In genomic region chr3:149199474-149199873, GRCh38 we compare ENCODE assay signal across 12 cellular contexts. TPM values are rescaled to one million over a fixed set of nuclear protein-coding genes. Genes with fewer than 3 reads are reported as not detected.
DNase-seq lines count a peak whose midpoint lies in the region; ATAC-seq and TF ChIP-seq lines count a peak whose summit lies in the region.
"Had no signal": no experiment of that assay in that cellular context is flagged by ENCODE, and none has a peak within 500 bp of the region (broad histone marks: within the 10 kb centered on the region; RNA-seq: fewer than 3 reads in every experiment).

No MANE protein-coding gene starts in this region.

- H3F3A ChIP-seq in PC-3 (ENCODE audit: low read length, unreplicated experiment): no peaks in the 10 kb centered on the region

- H3K4me2 ChIP-seq in PC-3 (ENCODE audit: low read length): no peak overlapping the region
- H3K4me2 ChIP-seq: BLaER1 treated with 17β-estradiol and CSF1 and Interleukin-3, amounts not matched to agents 10 nM and 100 nM had no signal

- TF ChIP-seq CTCF in PC-3 (conservative IDR thresholded peaks at IDR 0.05; ENCODE audit: low read depth, low read length): no peak
- TF ChIP-seq CTCF in fibroblast of pulmonary artery (IDR thresholded peaks at IDR 0.05; ENCODE audit: low read length, missing control alignments): no peak
- no peak for TF ChIP-seq CTCF in CD14-positive monocyte (IDR thresholded peaks at IDR 0.05)

- H3K36me3 ChIP-seq in PC-3 (ENCODE audit: low read depth, low read length): no peaks in the 10 kb centered on the region
- H3K36me3 ChIP-seq: BLaER1 treated with 17β-estradiol and CSF1 and Interleukin-3, amounts not matched to agents 10 nM and 100 nM; cardiac muscle cell; pancreas had no signal

- ATAC-seq in PC-3 (peak; percentile 75), HG02759 (IDR thresholded peaks at IDR 0.05; ENCODE audit: unreplicated experiment) (no peak), GM19351 (IDR thresholded peaks at IDR 0.05; ENCODE audit: unreplicated experiment) (no peak)
- ATAC-seq: pancreas had no signal

- no peaks in the 10 kb centered on the region for H3K9me3 ChIP-seq in PC-3 (ENCODE audit: low read length)
- H3K9me3 ChIP-seq: BLaER1 treated with 17β-estradiol and CSF1 and Interleukin-3, amounts not matched to agents 10 nM and 100 nM; pancreas had no signal

- CTCF ChIA-PET in PC-3 (lab: Charles Lee): no interaction called here

- H3K79me2 ChIP-seq in PC-3 (ENCODE audit: low read length): no peaks in the 10 kb centered on the region

- H3K4me3 Mint-ChIP-seq in CD14-positive monocyte: no peak overlapping the region

- H3K4me1 Mint-ChIP-seq in CD14-positive monocyte: peaks cover 17% of the 10 kb centered on the region

- no peak overlapping the region for H3K9ac ChIP-seq in PC-3 (ENCODE audit: low read length)
- H3K9ac ChIP-seq: BLaER1 treated with 17β-estradiol and CSF1 and Interleukin-3, amounts not matched to agents 10 nM and 100 nM had no signal

- H3K4me1 ChIP-seq in PC-3 (ENCODE audit: insufficient read depth, low read length): peaks cover 4% of the 10 kb centered on the region
- H3K4me1 ChIP-seq: pancreas had no signal

- peak overlapping the region in 1 of 7 donors; percentile 35 for H3K27ac Mint-ChIP-seq in CD14-positive monocyte

- POLR2A ChIA-PET in PC-3 (lab: Charles Lee; ENCODE audit: unreplicated experiment): no interaction called here

- H3K9me2 ChIP-seq in PC-3 (replicated peaks; ENCODE audit: low read length): no peaks in the 10 kb centered on the region

- no peaks in the 10 kb centered on the region for H3K27me3 ChIP-seq in PC-3 (ENCODE audit: low read length)
- H3K27me3 ChIP-seq: BLaER1 treated with 17β-estradiol and CSF1 and Interleukin-3, amounts not matched to agents 10 nM and 100 nM; cardiac muscle cell; pancreas had no signal

- no peak overlapping the region for H2AFZ ChIP-seq in PC-3 (ENCODE audit: low read length)

- intact Hi-C loops in PC-3 (cut with micrococcal nuclease): no loop called here
- intact Hi-C loops in CD14-positive monocyte (cut with micrococcal nuclease): no loop called here

- H4K20me1 ChIP-seq in PC-3 (ENCODE audit: low read length): no peaks in the 10 kb centered on the region
- H4K20me1 ChIP-seq: BLaER1 treated with 17β-estradiol and CSF1 and Interleukin-3, amounts not matched to agents 10 nM and 100 nM had no signal

- H3K9me3 Mint-ChIP-seq in CD14-positive monocyte: no peaks in the 10 kb centered on the region

- no TSS peak for BruUV-seq in PC-3 (replicated peaks; lab: Mats Ljungman, UMichigan)

- H3K27ac ChIP-seq in PC-3 (ENCODE audit: low read length): no peak overlapping the region
- H3K27ac ChIP-seq: BLaER1 treated with 17β-estradiol and CSF1 and Interleukin-3, amounts not matched to agents 10 nM and 100 nM; cardiac muscle cell; pancreas had no signal

- no peaks in the 10 kb centered on the region for H3K36me3 Mint-ChIP-seq in CD14-positive monocyte

- peak; percentile 40 for DNase-seq in Daoy (ENCODE audit: low read depth)
- peak; percentile 92 for DNase-seq in NCI-H1105 (lab: John Stamatoyannopoulos, UW)
- peak; percentile 62 for DNase-seq in PC-3
- DNase-seq in fibroblast of pulmonary artery (ENCODE audit: low read depth): peak; percentile 57
- DNase-seq in T-helper 1 cell: no peak
- no peak for DNase-seq in CD14-positive monocyte (ENCODE audit: low spot score)
- DNase-seq: pancreas; stimulated activated CD4-positive, alpha-beta T cell treated with anti-CD3 and anti-CD28 coated beads, Interleukin-4, amount 100 ng/mL, for 1 hour had no signal

- peaks cover 1 to 6% (median 5%) of the 10 kb centered on the region in 3 donors for H3K27me3 Mint-ChIP-seq in CD14-positive monocyte (ENCODE audit: low read depth in 3 of 3)

- no peak overlapping the region for H3K4me3 ChIP-seq in PC-3 (ENCODE audit: low read length)
- no peak overlapping the region for H3K4me3 ChIP-seq in fibroblast of pulmonary artery (replicated peaks; ENCODE audit: low read depth, low read length)
- H3K4me3 ChIP-seq: BLaER1 treated with 17β-estradiol and CSF1 and Interleukin-3, amounts not matched to agents 10 nM and 100 nM; cardiac muscle cell; pancreas had no signal

RNA-seq across cellular contexts. Expression of gene CP, which starts 22.2 kb away (rescaled TPM):
- not detected in 2 replicates for total RNA-seq in Daoy (2014; rRNA removed; shearing (Covaris generic))
- 0.04 TPM in 1 of 2 replicates, not detected in the other for total RNA-seq in PC-3 (2014; rRNA removed)
- polyA plus RNA-seq in CD14-positive monocyte: not detected
- polyA plus RNA-seq: cardiac muscle cell had no signal

Comparison
In these comparisons a context has a peak if more than half of its experiments do, and no peak if none do; other contexts are left out.
1. DNase-seq: peak in Daoy (single experiment), NCI-H1105 (single experiment), PC-3 (single experiment) and fibroblast of pulmonary artery (single experiment); none in T-helper 1 cell (0 of 5) and CD14-positive monocyte (single experiment).